In genomic region chr5:158544388-158545339, GRCh38 we compare ENCODE assay signal across 15 cellular contexts.
DNase-seq lines count a peak whose midpoint lies in the region; ATAC-seq, FAIRE-seq and TF ChIP-seq lines count a peak whose summit lies in the region.
"Had no signal": no experiment of that assay in that cellular context is flagged by ENCODE, and none has a peak within 500 bp of the region (broad histone marks: within the 10 kb centered on the region; RNA-seq: fewer than 3 reads in every experiment).

No MANE protein-coding gene starts in this region.

- ATAC-seq in HG03432 (IDR thresholded peaks at IDR 0.05; ENCODE audit: unreplicated experiment) = no peak
- ATAC-seq: HCT116 had no signal

- peaks cover 8% of the 10 kb centered on the region for H3K4me1 ChIP-seq in ACC112 (ENCODE audit: control insufficient read depth, insufficient read depth, low read length, unreplicated experiment)
- H3K4me1 ChIP-seq in OCI-LY3 (ENCODE audit: low read length) = peaks cover 35% of the 10 kb centered on the region
- H3K4me1 ChIP-seq in muscle layer of duodenum (ENCODE audit: control insufficient read depth in 1 of 2, insufficient read depth in 2 of 2, low read length in 2 of 2) = peaks cover 0 to 4% of the 10 kb centered on the region in 2 donors

- TF ChIP-seq CTCF in OCI-LY3 (IDR thresholded peaks at IDR 0.05; ENCODE audit: low read depth, low read length) = no peak

- H3K9ac ChIP-seq in OCI-LY3 (ENCODE audit: low read length) = no peak overlapping the region

- no peak overlapping the region for H2AFZ ChIP-seq in ACC112 (ENCODE audit: low read length, unreplicated experiment)
- H2AFZ ChIP-seq in OCI-LY3 (ENCODE audit: low read depth, low read length) = no peak overlapping the region
- H2AFZ ChIP-seq: PC-9 had no signal

- H3K79me2 ChIP-seq in ACC112 (ENCODE audit: control insufficient read depth, insufficient read depth, low read length, unreplicated experiment) = no peaks in the 10 kb centered on the region
- H3K79me2 ChIP-seq in OCI-LY3 (ENCODE audit: low read length) = no peaks in the 10 kb centered on the region

- H3K4me2 ChIP-seq in OCI-LY3 (ENCODE audit: low read length) = peak overlapping the region; percentile 44; the same call in 1 of the 2 replicates
- H3K4me2 ChIP-seq: PC-9 had no signal

- H3K27ac ChIP-seq in ACC112 (ENCODE audit: low read depth, low read length) (peak overlapping the region; percentile 55; the same call in 1 of the 2 replicates), OCI-LY3 (ENCODE audit: low read length) (no peak overlapping the region), muscle layer of duodenum (ENCODE audit: low read length) (peak overlapping the region; percentile 19)
- H3K27ac ChIP-seq: PC-9 had no signal

- H3K36me3 ChIP-seq in ACC112 (ENCODE audit: insufficient read depth, low read length) (no peaks in the 10 kb centered on the region), OCI-LY3 (replicated peaks; ENCODE audit: low read depth, low read length) (no peaks in the 10 kb centered on the region), muscle layer of duodenum (ENCODE audit: control insufficient read depth in 1 of 2, insufficient read depth in 2 of 2, low read length in 2 of 2) (no peaks in the 10 kb centered on the region)

- H3K4me3 ChIP-seq in ACC112 (ENCODE audit: low read depth, low read length) (no peak overlapping the region), OCI-LY3 (ENCODE audit: low read length) (no peak overlapping the region), muscle layer of duodenum (ENCODE audit: low read depth in 1 of 2, low read length in 2 of 2) (no peak overlapping the region)
- H3K4me3 ChIP-seq: PC-9 had no signal

- FAIRE-seq in GM18507 (lab: Jason Lieb, UNC) = peak; percentile 44

- no peaks in the 10 kb centered on the region for H3K9me3 ChIP-seq in OCI-LY3 (ENCODE audit: insufficient read depth, low read length)
- no peaks in the 10 kb centered on the region for H3K9me3 ChIP-seq in muscle layer of duodenum (ENCODE audit: control insufficient read depth in 1 of 2, low read length in 2 of 2)

- no peaks in the 10 kb centered on the region for H4K20me1 ChIP-seq in OCI-LY3 (ENCODE audit: insufficient read depth, low read length)

- no peaks in the 10 kb centered on the region for H3K27me3 ChIP-seq in ACC112 (ENCODE audit: insufficient read depth, low read length)
- no peaks in the 10 kb centered on the region for H3K27me3 ChIP-seq in OCI-LY3 (ENCODE audit: low read depth, low read length)
- H3K27me3 ChIP-seq in muscle layer of duodenum (ENCODE audit: low read depth, low read length) = no peaks in the 10 kb centered on the region

- DNase-seq in GM18507 (ENCODE audit: extremely low spot score, insufficient read length, low read depth) (no peak), NCI-H1417 treated with DMSO at 0.1 percent for 48 hours (lab: John Stamatoyannopoulos, UW) (no peak), GOT3 (lab: John Stamatoyannopoulos, UW) (no peak), NCI-H510A treated with DMSO at 0.1 percent for 48 hours (lab: John Stamatoyannopoulos, UW) (no peak)
- DNase-seq: CD4-positive, alpha-beta memory T cell; NCI-H1105 treated with DMSO at 0.1 percent for 48 hours; NCI-H187; NCI-H446; NCI-H748 treated with DMSO at 0.1 percent for 48 hours; PC-9 had no signal
